19 cellular contexts compared by ENCODE assay signal in the genomic region with DNA sequence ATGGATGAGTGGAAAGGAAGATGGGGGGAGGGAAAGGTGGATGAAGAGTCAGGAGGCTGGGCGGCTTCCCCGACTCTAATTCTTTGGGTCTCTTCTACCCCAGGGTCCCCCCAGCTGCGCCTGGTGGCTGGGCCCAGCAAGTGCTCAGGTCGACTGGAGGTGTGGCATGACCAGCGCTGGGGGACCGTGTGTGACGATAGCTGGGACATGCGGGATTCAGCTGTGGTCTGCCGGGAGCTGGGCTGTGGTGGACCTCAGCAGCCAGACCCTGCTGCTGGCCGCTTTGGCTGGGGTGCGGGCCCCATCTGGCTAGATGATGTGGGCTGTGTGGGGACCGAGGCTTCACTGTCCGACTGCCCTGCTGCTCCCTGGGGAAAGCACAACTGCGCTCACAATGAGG. TPM values are rescaled to one million over a fixed set of nuclear protein-coding genes. Genes with fewer than 3 reads are reported as not detected.
A peak's percentile ranks its signal among the peaks of the same experiment; 100 is the strongest.
DNase-seq lines count a peak whose midpoint lies in the region; ATAC-seq, FAIRE-seq and TF ChIP-seq lines count a peak whose summit lies in the region.
"Had no signal": no experiment of that assay in that cellular context is flagged by ENCODE, and none has a peak within 500 bp of the region (broad histone marks: within the 10 kb centered on the region; RNA-seq: fewer than 3 reads in every experiment).

No MANE protein-coding gene starts in this region.

- intact Hi-C loops in Right ventricle myocardium inferior (cut with DNase I), result no loop called here
- intact Hi-C loops in cardiac septum (cut with DNase I), result no loop called here
- intact Hi-C loops in K562 (cut with micrococcal nuclease), result no loop called here

- H3F3A ChIP-seq in neural progenitor cell (ENCODE audit: low read depth), result no peaks in the 10 kb centered on the region

- DNase-seq in Right ventricle myocardium inferior (ENCODE audit: missing footprints) (peak; percentile 65), cardiac septum (ENCODE audit: low spot score) (no peak), K562 (ENCODE audit: extremely low read depth in 1 of 4, low spot score in 3 of 4) (no peak), neural progenitor cell (ENCODE audit: low spot score) (no peak), NCI-H2107 (lab: John Stamatoyannopoulos, UW) (no peak)
- DNase-seq: CD4-positive, alpha-beta memory T cell; DMS153; DMS79; GDM1; HCEC 1CT had no signal

- peak overlapping the region in 1 of 2 experiments; percentile 44; a peak in 1 of 4 replicates for H3K9ac ChIP-seq in K562 (ENCODE audit: insufficient read depth in 1 of 2, low read depth in 2 of 2, low read length in 2 of 2)
- no peak overlapping the region for H3K9ac ChIP-seq in neural progenitor cell
- H3K9ac ChIP-seq: BLaER1 had no signal

- TF ChIP-seq POLR2A in K562 (conservative IDR thresholded peaks at IDR 0.05), result no peak

- no TSS peak for BruUV-seq in K562 (replicated peaks; lab: Mats Ljungman, UMichigan)

- TF ChIP-seq EP300 in K562 (IDR thresholded peaks at IDR 0.05; ENCODE audit: low read length), result no peak

- CTCF ChIA-PET in K562 (lab: Yijun Ruan, JAX; ENCODE audit: low intra/inter-chr PET ratio), result no interaction called here

- no peak for TF ChIP-seq CTCF in K562 (IDR thresholded peaks at IDR 0.05 in 2 of 3, conservative IDR thresholded peaks at IDR 0.05 in 1 of 3; ENCODE audit: insufficient read depth in 2 of 3, low read depth in 1 of 3, low read length in 3 of 3)
- TF ChIP-seq CTCF in neural progenitor cell (IDR thresholded peaks at IDR 0.05), result no peak

- POLR2A ChIA-PET in K562 (lab: Yijun Ruan, JAX), result interaction anchor here (0.6 to 2.6 kb wide), 5 partner anchors 11 to 342 kb away, joined by 3 to 15 read pairs (median 5); a partner anchor contains a TSS

- H3K9me1 ChIP-seq in K562 (ENCODE audit: control insufficient read depth, insufficient read depth, low read length), result no peaks in the 10 kb centered on the region

- H3K27me3 Mint-ChIP-seq in neural progenitor cell (ENCODE audit: insufficient read depth, low read depth), result peaks cover 8% of the 10 kb centered on the region

- H3K27me3 ChIP-seq in K562 (ENCODE audit: control insufficient read depth in 2 of 2, insufficient read depth in 2 of 2, low read length in 2 of 2) (no peaks in the 10 kb centered on the region), neural progenitor cell (peaks cover 11% of the 10 kb centered on the region)
- H3K27me3 ChIP-seq: BLaER1 had no signal

- no peaks in the 10 kb centered on the region for H3K79me2 ChIP-seq in K562 (ENCODE audit: control insufficient read depth, insufficient read depth, low read length)
- H3K79me2 ChIP-seq in neural progenitor cell (ENCODE audit: low read depth), result no peaks in the 10 kb centered on the region

- peak overlapping the region; percentile 41 for H3K4me3 Mint-ChIP-seq in neural progenitor cell
- H3K4me3 Mint-ChIP-seq: CD14-positive monocyte; CD4-positive, alpha-beta memory T cell had no signal

- peaks cover 6% of the 10 kb centered on the region for H3K36me3 Mint-ChIP-seq in neural progenitor cell
- H3K36me3 Mint-ChIP-seq: CD4-positive, alpha-beta memory T cell had no signal

- in situ Hi-C loops in K562 (cut with MboI), result no loop called here

- no peaks in the 10 kb centered on the region for H3K36me3 ChIP-seq in K562 (ENCODE audit: control insufficient read depth, insufficient read depth, low read length)
- no peaks in the 10 kb centered on the region for H3K36me3 ChIP-seq in neural progenitor cell
- H3K36me3 ChIP-seq: BLaER1 had no signal

- no peak for TF ChIP-seq RAD21 in K562 (CRISPR knock-in tag; conservative IDR thresholded peaks at IDR 0.05 in 1 of 2, IDR thresholded peaks at IDR 0.05 in 1 of 2)

- ATAC-seq in Right ventricle myocardium inferior (no peak), K562 (no peak), GM18867 (IDR thresholded peaks at IDR 0.05; ENCODE audit: unreplicated experiment) (no peak), GM19324 (IDR thresholded peaks at IDR 0.05; ENCODE audit: low FRiP score, unreplicated experiment) (no peak)
- ATAC-seq: A549 had no signal

- 57% methylated on average over 13 of the region's 14 CpGs for WGBS in K562 (ENCODE audit: insufficient coverage, low coverage, missing lambda C conversion rate)

- FAIRE-seq in K562 (lab: Jason Lieb, UNC), result no peak

- no peaks in the 10 kb centered on the region for H3K9me3 ChIP-seq in K562 (replicated peaks; ENCODE audit: control insufficient read depth, insufficient read depth, low read depth, low read length)
- no peaks in the 10 kb centered on the region for H3K9me3 ChIP-seq in neural progenitor cell (ENCODE audit: low read depth)
- H3K9me3 ChIP-seq: A549, BLaER1 had no signal

- H2AFZ ChIP-seq in K562 (ENCODE audit: low read depth, low read length) (no peak overlapping the region), neural progenitor cell (replicated peaks) (no peak overlapping the region)

- H4K20me1 ChIP-seq in K562 (replicated peaks; ENCODE audit: control insufficient read depth, insufficient read depth, low read length) (no peaks in the 10 kb centered on the region), neural progenitor cell (ENCODE audit: low read depth) (no peaks in the 10 kb centered on the region)
- H4K20me1 ChIP-seq: BLaER1 had no signal

- H3K27ac Mint-ChIP-seq in neural progenitor cell, result peak overlapping the region; percentile 8
- H3K27ac Mint-ChIP-seq: CD4-positive, alpha-beta memory T cell had no signal

- H3K4me1 ChIP-seq in K562 (replicated peaks in 1 of 2; ENCODE audit: control insufficient read depth in 2 of 2, insufficient read depth in 2 of 2, low read length in 2 of 2), result peaks cover 12 to 25% of the 10 kb centered on the region in 2 experiments
- H3K4me1 ChIP-seq in neural progenitor cell, result no peaks in the 10 kb centered on the region

- peaks cover 7% of the 10 kb centered on the region for H3K9me3 Mint-ChIP-seq in neural progenitor cell
- H3K9me3 Mint-ChIP-seq: CD4-positive, alpha-beta memory T cell had no signal

- H3K4me3 ChIP-seq in K562, result no peak overlapping the region
- no peak overlapping the region for H3K4me3 ChIP-seq in neural progenitor cell
- H3K4me3 ChIP-seq: A549, BLaER1 had no signal

- peaks cover 24% of the 10 kb centered on the region for H3K4me1 Mint-ChIP-seq in neural progenitor cell
- H3K4me1 Mint-ChIP-seq: CD14-positive monocyte had no signal

- no peak overlapping the region for H3K4me2 ChIP-seq in K562 (ENCODE audit: insufficient read depth, low read length)
- no peak overlapping the region for H3K4me2 ChIP-seq in neural progenitor cell
- H3K4me2 ChIP-seq: A549, BLaER1 had no signal

- no peak overlapping the region for H3K27ac ChIP-seq in K562 (ENCODE audit: extremely low read depth, low read depth, low read length)
- no peak overlapping the region for H3K27ac ChIP-seq in neural progenitor cell
- H3K27ac ChIP-seq: 22Rv1, A549, BLaER1 had no signal

RNA-seq across cellular contexts. Expression of a gene that starts 9.5 kb away (rescaled TPM):
- total RNA-seq in Right ventricle myocardium inferior, result 3.4 TPM
- 7.7 TPM for total RNA-seq in cardiac septum
- total RNA-seq in K562 (2011; cell fraction: chromatin; rRNA removed; ENCODE audit: low replicate concordance), result 2.5 and 3.9 TPM in 2 replicates
- 2.4 and 3.2 TPM in 2 replicates for total RNA-seq in K562 (2011; cell fraction: nucleolus; rRNA removed)
- total RNA-seq in K562 (2011; cell fraction: nucleoplasm; rRNA removed), result 1.5 and 4.6 TPM in 2 replicates
- total RNA-seq in K562 (2014; rRNA removed), result 0.14 and 0.20 TPM in 2 replicates
- 0.03 and 0.04 TPM in 2 replicates for total RNA-seq in K562 (2014; rRNA removed; fragmentation: Illumina TruSeq; extraction: Trizol)
- 0.15 and 0.18 TPM in 2 replicates for total RNA-seq in K562 (2015; rRNA removed; fragmentation: Illumina TruSeq; extraction: Trizol)
- total RNA-seq in K562 (2021), result 0.67 and 0.71 TPM in 2 replicates
- polyA plus RNA-seq in K562 (2011; rRNA removed), result 0.07 and 0.12 TPM in 2 replicates
- 0.01 and 0.09 TPM in 2 replicates for polyA plus RNA-seq in K562 (2011; cell fraction: cytosol; rRNA removed)
- 0.63 and 1.4 TPM in 2 replicates for polyA plus RNA-seq in K562 (2011; cell fraction: nucleus; rRNA removed)
- polyA plus RNA-seq in K562 (2012), result 0.61 and 1.6 TPM in 2 replicates
- polyA plus RNA-seq in K562 (2014; fragmentation: Illumina TruSeq; extraction: Trizol), result 0.19 TPM in 2 replicates
- polyA plus RNA-seq in K562 (2014; fragmentation: Nextera tagmentation; extraction: Ambion mirVana), result not detected
- polyA plus RNA-seq in K562 (2014; rRNA removed), result 0.08 and 0.09 TPM in 2 replicates
- 0.09 and 0.14 TPM in 2 replicates for polyA minus RNA-seq in K562 (2011; rRNA and poly(A)+ RNA removed)
- 3.6 TPM in 1 of 2 replicates, not detected in the other for polyA minus RNA-seq in K562 (2011; cell fraction: cytosol; rRNA and poly(A)+ RNA removed)
- 0.94 and 1.00 TPM in 2 replicates for polyA minus RNA-seq in K562 (2011; cell fraction: nucleus; rRNA and poly(A)+ RNA removed)
- 0.56 TPM in 1 of 2 replicates, not detected in the other for total RNA-seq in neural progenitor cell (ENCODE audit: low replicate concordance)
- total RNA-seq: HT-29 had no signal
- polyA plus RNA-seq: CD14-positive monocyte; CD4-positive, alpha-beta memory T cell had no signal

RNA-seq across cellular contexts. Expression of a gene that starts 12.8 kb away (rescaled TPM):
- total RNA-seq in Right ventricle myocardium inferior (5.6 TPM), cardiac septum (6.0 TPM), K562 (2014; rRNA removed) (43.8 and 46.5 TPM in 2 replicates), K562 (2014; rRNA removed; fragmentation: Illumina TruSeq; extraction: Trizol) (14.4 and 21.6 TPM in 2 replicates), K562 (2015; rRNA removed; fragmentation: Illumina TruSeq; extraction: Trizol) (25.3 and 25.7 TPM in 2 replicates), K562 (2021) (70.6 and 77.0 TPM in 2 replicates), neural progenitor cell (ENCODE audit: low replicate concordance) (16.2 and 49.2 TPM in 2 replicates)
- total RNA-seq in K562 (2011; cell fraction: chromatin; rRNA removed; ENCODE audit: low replicate concordance), result 27.4 and 88.5 TPM in 2 replicates
- total RNA-seq in K562 (2011; cell fraction: nucleolus; rRNA removed), result 74.0 and 77.5 TPM in 2 replicates
- total RNA-seq in K562 (2011; cell fraction: nucleoplasm; rRNA removed), result 51.5 and 61.8 TPM in 2 replicates
- polyA plus RNA-seq in K562 (2011; rRNA removed) (30.3 and 44.3 TPM in 2 replicates), K562 (2014; fragmentation: Illumina TruSeq; extraction: Trizol) (26.7 and 33.2 TPM in 2 replicates), K562 (2014; fragmentation: Nextera tagmentation; extraction: Ambion mirVana) (1 to 10 TPM; 2.4 to 4.6 TPM), K562 (2014; rRNA removed) (61.7 and 62.8 TPM in 2 replicates)
- polyA plus RNA-seq in K562 (2011; cell fraction: cytosol; rRNA removed), result 45.6 and 55.9 TPM in 2 replicates
- polyA plus RNA-seq in K562 (2011; cell fraction: nucleus; rRNA removed), result 148 and 191 TPM in 2 replicates
- 56.6 and 78.2 TPM in 2 replicates for polyA plus RNA-seq in K562 (2012)
- 4.2 and 4.8 TPM in 2 replicates for polyA minus RNA-seq in K562 (2011; rRNA and poly(A)+ RNA removed)
- polyA minus RNA-seq in K562 (2011; cell fraction: cytosol; rRNA and poly(A)+ RNA removed), result 11.3 and 12.9 TPM in 2 replicates
- 12.3 and 16.9 TPM in 2 replicates for polyA minus RNA-seq in K562 (2011; cell fraction: nucleus; rRNA and poly(A)+ RNA removed)

RNA-seq across cellular contexts. Expression of a gene that starts 21.4 kb away (rescaled TPM):
- total RNA-seq in Right ventricle myocardium inferior, result 5.7 TPM
- 3.4 TPM for total RNA-seq in cardiac septum
- total RNA-seq in K562 (2011; cell fraction: chromatin; rRNA removed; ENCODE audit: low replicate concordance), result 2.3 and 4.5 TPM in 2 replicates
- 5.5 and 6.2 TPM in 2 replicates for total RNA-seq in K562 (2011; cell fraction: nucleolus; rRNA removed)
- 2.3 and 2.4 TPM in 2 replicates for total RNA-seq in K562 (2011; cell fraction: nucleoplasm; rRNA removed)
- total RNA-seq in K562 (2014; rRNA removed), result 3.7 and 5.7 TPM in 2 replicates
- not detected in 2 replicates for total RNA-seq in K562 (2014; rRNA removed; fragmentation: Illumina TruSeq; extraction: Trizol)
- 0.76 and 1.5 TPM in 2 replicates for total RNA-seq in K562 (2015; rRNA removed; fragmentation: Illumina TruSeq; extraction: Trizol)
- total RNA-seq in K562 (2021), result 12.9 and 13.6 TPM in 2 replicates
- 0.18 and 0.37 TPM in 2 replicates for polyA plus RNA-seq in K562 (2011; rRNA removed)
- 0.28 and 1.3 TPM in 2 replicates for polyA plus RNA-seq in K562 (2011; cell fraction: cytosol; rRNA removed)
- 1.6 and 3.0 TPM in 2 replicates for polyA plus RNA-seq in K562 (2011; cell fraction: nucleus; rRNA removed)
- 6.5 and 9.2 TPM in 2 replicates for polyA plus RNA-seq in K562 (2012)
- 0.13 and 1.1 TPM in 2 replicates for polyA plus RNA-seq in K562 (2014; fragmentation: Illumina TruSeq; extraction: Trizol)
- not detected for polyA plus RNA-seq in K562 (2014; fragmentation: Nextera tagmentation; extraction: Ambion mirVana)
- 3.7 and 6.4 TPM in 2 replicates for polyA plus RNA-seq in K562 (2014; rRNA removed)
- polyA minus RNA-seq in K562 (2011; rRNA and poly(A)+ RNA removed), result 0.18 and 0.21 TPM in 2 replicates
- 3.8 and 5.5 TPM in 2 replicates for polyA minus RNA-seq in K562 (2011; cell fraction: cytosol; rRNA and poly(A)+ RNA removed)
- 1.9 and 2.0 TPM in 2 replicates for polyA minus RNA-seq in K562 (2011; cell fraction: nucleus; rRNA and poly(A)+ RNA removed)
- 5.0 TPM in 1 of 2 replicates, not detected in the other for total RNA-seq in neural progenitor cell (ENCODE audit: low replicate concordance)

RNA-seq across cellular contexts. Expression of a gene that starts 33.2 kb away (rescaled TPM):
- total RNA-seq in Right ventricle myocardium inferior (not detected), cardiac septum (not detected), K562 (2014; rRNA removed) (not detected in 2 replicates), K562 (2014; rRNA removed; fragmentation: Illumina TruSeq; extraction: Trizol) (not detected in 2 replicates), K562 (2015; rRNA removed; fragmentation: Illumina TruSeq; extraction: Trizol) (not detected in 2 replicates), K562 (2021) (not detected in 2 replicates), neural progenitor cell (ENCODE audit: low replicate concordance) (not detected in 2 replicates)
- total RNA-seq in K562 (2011; cell fraction: chromatin; rRNA removed; ENCODE audit: low replicate concordance), result not detected in 2 replicates
- not detected in 2 replicates for total RNA-seq in K562 (2011; cell fraction: nucleolus; rRNA removed)
- not detected in 2 replicates for total RNA-seq in K562 (2011; cell fraction: nucleoplasm; rRNA removed)
- polyA plus RNA-seq in K562 (2011; rRNA removed) (not detected in 2 replicates), K562 (2014; fragmentation: Illumina TruSeq; extraction: Trizol) (not detected in 2 replicates), K562 (2014; fragmentation: Nextera tagmentation; extraction: Ambion mirVana) (not detected), K562 (2014; rRNA removed) (not detected in 2 replicates)
- not detected in 2 replicates for polyA plus RNA-seq in K562 (2011; cell fraction: cytosol; rRNA removed)
- polyA plus RNA-seq in K562 (2011; cell fraction: nucleus; rRNA removed), result not detected in 2 replicates
- polyA plus RNA-seq in K562 (2012), result not detected in 2 replicates
- not detected in 2 replicates for polyA minus RNA-seq in K562 (2011; rRNA and poly(A)+ RNA removed)
- not detected in 2 replicates for polyA minus RNA-seq in K562 (2011; cell fraction: cytosol; rRNA and poly(A)+ RNA removed)
- polyA minus RNA-seq in K562 (2011; cell fraction: nucleus; rRNA and poly(A)+ RNA removed), result not detected in 2 replicates
- total RNA-seq: CD4-positive, alpha-beta memory T cell; Daoy; H4 had no signal
- polyA plus RNA-seq: A549; CD14-positive monocyte; CD4-positive, alpha-beta memory T cell had no signal

RNA-seq across cellular contexts. Expression of a gene that starts 36.3 kb away (rescaled TPM):
- total RNA-seq in Right ventricle myocardium inferior (55.2 TPM), cardiac septum (50.8 TPM), K562 (2014; rRNA removed) (229 and 491 TPM in 2 replicates), K562 (2014; rRNA removed; fragmentation: Illumina TruSeq; extraction: Trizol) (16.7 and 26.3 TPM in 2 replicates), K562 (2015; rRNA removed; fragmentation: Illumina TruSeq; extraction: Trizol) (99.3 and 105 TPM in 2 replicates), K562 (2021) (135 and 150 TPM in 2 replicates), neural progenitor cell (ENCODE audit: low replicate concordance) (14.8 and 34.4 TPM in 2 replicates)
- 20.9 and 73.4 TPM in 2 replicates for total RNA-seq in K562 (2011; cell fraction: chromatin; rRNA removed; ENCODE audit: low replicate concordance)
- 94.4 and 96.2 TPM in 2 replicates for total RNA-seq in K562 (2011; cell fraction: nucleolus; rRNA removed)
- 62.6 and 89.3 TPM in 2 replicates for total RNA-seq in K562 (2011; cell fraction: nucleoplasm; rRNA removed)
- polyA plus RNA-seq in K562 (2011; rRNA removed) (58.3 and 94.6 TPM in 2 replicates), K562 (2014; fragmentation: Illumina TruSeq; extraction: Trizol) (52.8 and 117 TPM in 2 replicates), K562 (2014; fragmentation: Nextera tagmentation; extraction: Ambion mirVana) (1 to 10 TPM; 1.2 to 6.2 TPM), K562 (2014; rRNA removed) (172 and 196 TPM in 2 replicates)
- 109 and 317 TPM in 2 replicates for polyA plus RNA-seq in K562 (2011; cell fraction: cytosol; rRNA removed)
- 145 and 201 TPM in 2 replicates for polyA plus RNA-seq in K562 (2011; cell fraction: nucleus; rRNA removed)
- polyA plus RNA-seq in K562 (2012), result 123 and 126 TPM in 2 replicates
- 13.9 and 17.6 TPM in 2 replicates for polyA minus RNA-seq in K562 (2011; rRNA and poly(A)+ RNA removed)
- 48.0 and 65.9 TPM in 2 replicates for polyA minus RNA-seq in K562 (2011; cell fraction: cytosol; rRNA and poly(A)+ RNA removed)
- 45.9 and 53.4 TPM in 2 replicates for polyA minus RNA-seq in K562 (2011; cell fraction: nucleus; rRNA and poly(A)+ RNA removed)
